Comparison of ENCODE assay signal across 1 cellular context in genomic region chr18:25895518-25895917, GRCh38.
TF ChIP-seq lines count a peak whose summit lies in the region.

No MANE protein-coding gene starts in this region.

TF ChIP-seq in GM12878, 131 proteins besides CTCF, POLR2A, EP300 and RAD21 (continued from another document):
- no peak for TF ChIP-seq ZNF687 (IDR thresholded peaks at IDR 0.05)
- TF ChIP-seq PML (IDR thresholded peaks at IDR 0.05; ENCODE audit: low read length), result no peak
- no peak for TF ChIP-seq JUND (IDR thresholded peaks at IDR 0.05; ENCODE audit: low read depth, low read length)
- no peak for TF ChIP-seq HDAC6 (IDR thresholded peaks at IDR 0.05; ENCODE audit: unreplicated experiment)
